ENCODE assay signal across 1 cellular context in the genomic region with DNA sequence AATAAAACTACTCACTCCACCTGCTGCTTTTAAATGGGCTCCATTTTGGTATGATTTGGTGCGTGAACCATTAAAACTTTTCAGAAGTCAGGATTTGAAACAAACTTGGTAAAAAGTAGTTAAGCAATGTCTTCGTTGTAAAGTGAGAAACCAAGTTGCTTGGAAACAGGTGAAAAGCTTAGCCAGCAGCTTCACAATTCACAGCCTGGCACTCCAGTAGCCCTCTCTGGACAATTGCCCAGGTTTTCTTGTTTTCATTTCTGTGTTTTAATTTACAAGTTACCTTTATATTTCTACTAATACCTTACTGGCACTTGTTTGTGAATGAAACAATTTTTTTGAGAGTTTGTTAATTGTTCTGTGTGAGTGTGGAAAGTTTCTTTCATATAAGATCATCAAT.
TF ChIP-seq lines count a peak whose summit lies in the region.

No MANE protein-coding gene starts in this region.

TF ChIP-seq in HCT116, 20 proteins besides CTCF, POLR2A, EP300 and RAD21:
- TF ChIP-seq JUND (IDR thresholded peaks at IDR 0.05), result no peak
- TF ChIP-seq SP1 (IDR thresholded peaks at IDR 0.05; ENCODE audit: low read depth), result no peak
- no peak for TF ChIP-seq POLR2AphosphoS5 (IDR thresholded peaks at IDR 0.05; ENCODE audit: low read depth, low read length)
- no peak for TF ChIP-seq ZNF274 (IDR thresholded peaks at IDR 0.05; ENCODE audit: low read depth, low read length)
- TF ChIP-seq EGR1 (IDR thresholded peaks at IDR 0.05; ENCODE audit: low read depth), result no peak
- no peak for TF ChIP-seq CBX3 (IDR thresholded peaks at IDR 0.05; ENCODE audit: low read depth)
- no peak for TF ChIP-seq ELF1 (IDR thresholded peaks at IDR 0.05; ENCODE audit: borderline replicate concordance, low read depth)
TF ChIP-seq in HCT116: peak in this region for 0.
